ENCODE assay signal across 1 cellular context in genomic region chr7:74572301-74573090, GRCh38.
TF ChIP-seq lines count a peak whose summit lies in the region.

No MANE protein-coding gene starts in this region.

TF ChIP-seq in HepG2, 621 proteins besides CTCF, POLR2A, EP300 and RAD21:
- TF ChIP-seq HNF1A (IDR thresholded peaks at IDR 0.05; ENCODE audit: low read depth): no peak
- no peak for TF ChIP-seq HNF1A (CRISPR knock-in tag; IDR thresholded peaks at IDR 0.05; ENCODE audit: borderline replicate concordance)
- no peak for TF ChIP-seq ZNF207 (IDR thresholded peaks at IDR 0.05; ENCODE audit: borderline replicate concordance)
- TF ChIP-seq HINFP (CRISPR knock-in tag; IDR thresholded peaks at IDR 0.05; ENCODE audit: low read depth): no peak
- no peak for TF ChIP-seq POGK (CRISPR knock-in tag; conservative IDR thresholded peaks at IDR 0.05)
- TF ChIP-seq ZNF281 (CRISPR knock-in tag; IDR thresholded peaks at IDR 0.05; ENCODE audit: borderline replicate concordance): no peak
- no peak for TF ChIP-seq ELF4 (CRISPR knock-in tag; IDR thresholded peaks at IDR 0.05; ENCODE audit: borderline replicate concordance)
- no peak for TF ChIP-seq KLF11 (CRISPR knock-in tag; IDR thresholded peaks at IDR 0.05)
- no peak for TF ChIP-seq ZNF264 (CRISPR knock-in tag; IDR thresholded peaks at IDR 0.05)
- no peak for TF ChIP-seq SOX6 (IDR thresholded peaks at IDR 0.05)
- TF ChIP-seq SOX6 (CRISPR knock-in tag; IDR thresholded peaks at IDR 0.05): no peak
- no peak for TF ChIP-seq ZSCAN29 (CRISPR knock-in tag; conservative IDR thresholded peaks at IDR 0.05)
- no peak for TF ChIP-seq ZNF318 (CRISPR knock-in tag; IDR thresholded peaks at IDR 0.05)
- no peak for TF ChIP-seq ATF4 (CRISPR knock-in tag; IDR thresholded peaks at IDR 0.05)
- TF ChIP-seq ZNF513 (CRISPR knock-in tag; conservative IDR thresholded peaks at IDR 0.05): no peak
